1 cellular context compared by ENCODE assay signal in genomic region chr11:119107538-119108150, GRCh38.
TF ChIP-seq lines count a peak whose summit lies in the region.

No MANE protein-coding gene starts in this region.

TF ChIP-seq in HepG2, 621 proteins besides CTCF, POLR2A, EP300 and RAD21 (continues in another document):
- TF ChIP-seq REL (CRISPR knock-in tag; conservative IDR thresholded peaks at IDR 0.05) (0 out of 2 replicates have a peak, but pooled peaks have one; percentile 61), ZNF256 (CRISPR knock-in tag; conservative IDR thresholded peaks at IDR 0.05) (no peak), HDAC2 (CRISPR knock-in tag; IDR thresholded peaks at IDR 0.05) (no peak), ZSCAN12 (CRISPR knock-in tag; IDR thresholded peaks at IDR 0.05) (0 out of 2 replicates have a peak, but pooled peaks have one; percentile 24), DR1 (CRISPR knock-in tag; IDR thresholded peaks at IDR 0.05) (no peak), BCL6 (CRISPR knock-in tag; IDR thresholded peaks at IDR 0.05) (no peak), SCMH1 (CRISPR knock-in tag; IDR thresholded peaks at IDR 0.05; ENCODE audit: borderline replicate concordance) (no peak), PAX8 (CRISPR knock-in tag; IDR thresholded peaks at IDR 0.05; ENCODE audit: borderline replicate concordance) (no peak), TAF15 (IDR thresholded peaks at IDR 0.05; ENCODE audit: low read depth, low read length, poor library complexity, severe bottlenecking) (no peak), ZNF614 (CRISPR knock-in tag; IDR thresholded peaks at IDR 0.05; ENCODE audit: borderline replicate concordance) (no peak), FOXO1 (CRISPR knock-in tag; IDR thresholded peaks at IDR 0.05) (no peak), KLF11 (CRISPR knock-in tag; IDR thresholded peaks at IDR 0.05) (no peak), JUN (CRISPR knock-in tag; IDR thresholded peaks at IDR 0.05) (no peak), ZMAT3 (CRISPR knock-in tag; conservative IDR thresholded peaks at IDR 0.05) (no peak), ZNF713 (CRISPR knock-in tag; IDR thresholded peaks at IDR 0.05) (no peak), ZNF577 (CRISPR knock-in tag; IDR thresholded peaks at IDR 0.05; ENCODE audit: borderline replicate concordance, low read depth) (no peak), ZNF224 (CRISPR knock-in tag; IDR thresholded peaks at IDR 0.05) (no peak), PHF8 (CRISPR knock-in tag; IDR thresholded peaks at IDR 0.05) (peak; percentile 15), ZNF232 (CRISPR knock-in tag; IDR thresholded peaks at IDR 0.05; ENCODE audit: borderline replicate concordance) (no peak), MYPOP (CRISPR knock-in tag; IDR thresholded peaks at IDR 0.05) (0 out of 2 replicates have a peak, but pooled peaks have one; percentile 18), ZNF891 (CRISPR knock-in tag; IDR thresholded peaks at IDR 0.05) (no peak), ZNF737 (CRISPR knock-in tag; IDR thresholded peaks at IDR 0.05; ENCODE audit: borderline replicate concordance) (no peak), ZNF260 (CRISPR knock-in tag; IDR thresholded peaks at IDR 0.05; ENCODE audit: borderline replicate concordance, low read depth) (no peak), NCOA2 (CRISPR knock-in tag; IDR thresholded peaks at IDR 0.05) (no peak), ZBTB39 (CRISPR knock-in tag; IDR thresholded peaks at IDR 0.05) (no peak), MEIS2 (CRISPR knock-in tag; IDR thresholded peaks at IDR 0.05) (no peak), TBL1XR1 (IDR thresholded peaks at IDR 0.05; ENCODE audit: borderline replicate concordance, low read length, partially characterized antibody) (no peak), ARID2 (CRISPR knock-in tag; IDR thresholded peaks at IDR 0.05; ENCODE audit: borderline replicate concordance) (no peak), FOXP1 (IDR thresholded peaks at IDR 0.05) (no peak), FOXP1 (CRISPR knock-in tag; IDR thresholded peaks at IDR 0.05) (no peak), ZNF124 (CRISPR knock-in tag; IDR thresholded peaks at IDR 0.05) (no peak), ZNF510 (CRISPR knock-in tag; IDR thresholded peaks at IDR 0.05; ENCODE audit: low read depth) (no peak), DNMT1 (CRISPR knock-in tag; IDR thresholded peaks at IDR 0.05) (0 out of 2 replicates have a peak, but pooled peaks have one; percentile 9), RBM39 (IDR thresholded peaks at IDR 0.05; ENCODE audit: low read depth, low read length, poor library complexity, severe bottlenecking) (peak; percentile 15), POGK (CRISPR knock-in tag; conservative IDR thresholded peaks at IDR 0.05) (no peak)
- TF ChIP-seq, protein P1, sequence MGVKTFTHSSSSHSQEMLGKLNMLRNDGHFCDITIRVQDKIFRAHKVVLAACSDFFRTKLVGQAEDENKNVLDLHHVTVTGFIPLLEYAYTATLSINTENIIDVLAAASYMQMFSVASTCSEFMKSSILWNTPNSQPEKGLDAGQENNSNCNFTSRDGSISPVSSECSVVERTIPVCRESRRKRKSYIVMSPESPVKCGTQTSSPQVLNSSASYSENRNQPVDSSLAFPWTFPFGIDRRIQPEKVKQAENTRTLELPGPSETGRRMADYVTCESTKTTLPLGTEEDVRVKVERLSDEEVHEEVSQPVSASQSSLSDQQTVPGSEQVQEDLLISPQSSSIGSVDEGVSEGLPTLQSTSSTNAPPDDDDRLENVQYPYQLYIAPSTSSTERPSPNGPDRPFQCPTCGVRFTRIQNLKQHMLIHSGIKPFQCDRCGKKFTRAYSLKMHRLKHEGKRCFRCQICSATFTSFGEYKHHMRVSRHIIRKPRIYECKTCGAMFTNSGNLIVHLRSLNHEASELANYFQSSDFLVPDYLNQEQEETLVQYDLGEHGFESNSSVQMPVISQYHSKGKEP (CRISPR knock-in tag; IDR thresholded peaks at IDR 0.05), result no peak
- TF ChIP-seq, protein P2, sequence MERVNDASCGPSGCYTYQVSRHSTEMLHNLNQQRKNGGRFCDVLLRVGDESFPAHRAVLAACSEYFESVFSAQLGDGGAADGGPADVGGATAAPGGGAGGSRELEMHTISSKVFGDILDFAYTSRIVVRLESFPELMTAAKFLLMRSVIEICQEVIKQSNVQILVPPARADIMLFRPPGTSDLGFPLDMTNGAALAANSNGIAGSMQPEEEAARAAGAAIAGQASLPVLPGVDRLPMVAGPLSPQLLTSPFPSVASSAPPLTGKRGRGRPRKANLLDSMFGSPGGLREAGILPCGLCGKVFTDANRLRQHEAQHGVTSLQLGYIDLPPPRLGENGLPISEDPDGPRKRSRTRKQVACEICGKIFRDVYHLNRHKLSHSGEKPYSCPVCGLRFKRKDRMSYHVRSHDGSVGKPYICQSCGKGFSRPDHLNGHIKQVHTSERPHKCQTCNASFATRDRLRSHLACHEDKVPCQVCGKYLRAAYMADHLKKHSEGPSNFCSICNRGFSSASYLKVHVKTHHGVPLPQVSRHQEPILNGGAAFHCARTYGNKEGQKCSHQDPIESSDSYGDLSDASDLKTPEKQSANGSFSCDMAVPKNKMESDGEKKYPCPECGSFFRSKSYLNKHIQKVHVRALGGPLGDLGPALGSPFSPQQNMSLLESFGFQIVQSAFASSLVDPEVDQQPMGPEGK (CRISPR knock-in tag; IDR thresholded peaks at IDR 0.05), result no peak
- TF ChIP-seq, protein P3, sequence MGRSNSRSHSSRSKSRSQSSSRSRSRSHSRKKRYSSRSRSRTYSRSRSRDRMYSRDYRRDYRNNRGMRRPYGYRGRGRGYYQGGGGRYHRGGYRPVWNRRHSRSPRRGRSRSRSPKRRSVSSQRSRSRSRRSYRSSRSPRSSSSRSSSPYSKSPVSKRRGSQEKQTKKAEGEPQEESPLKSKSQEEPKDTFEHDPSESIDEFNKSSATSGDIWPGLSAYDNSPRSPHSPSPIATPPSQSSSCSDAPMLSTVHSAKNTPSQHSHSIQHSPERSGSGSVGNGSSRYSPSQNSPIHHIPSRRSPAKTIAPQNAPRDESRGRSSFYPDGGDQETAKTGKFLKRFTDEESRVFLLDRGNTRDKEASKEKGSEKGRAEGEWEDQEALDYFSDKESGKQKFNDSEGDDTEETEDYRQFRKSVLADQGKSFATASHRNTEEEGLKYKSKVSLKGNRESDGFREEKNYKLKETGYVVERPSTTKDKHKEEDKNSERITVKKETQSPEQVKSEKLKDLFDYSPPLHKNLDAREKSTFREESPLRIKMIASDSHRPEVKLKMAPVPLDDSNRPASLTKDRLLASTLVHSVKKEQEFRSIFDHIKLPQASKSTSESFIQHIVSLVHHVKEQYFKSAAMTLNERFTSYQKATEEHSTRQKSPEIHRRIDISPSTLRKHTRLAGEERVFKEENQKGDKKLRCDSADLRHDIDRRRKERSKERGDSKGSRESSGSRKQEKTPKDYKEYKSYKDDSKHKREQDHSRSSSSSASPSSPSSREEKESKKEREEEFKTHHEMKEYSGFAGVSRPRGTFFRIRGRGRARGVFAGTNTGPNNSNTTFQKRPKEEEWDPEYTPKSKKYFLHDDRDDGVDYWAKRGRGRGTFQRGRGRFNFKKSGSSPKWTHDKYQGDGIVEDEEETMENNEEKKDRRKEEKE (IDR thresholded peaks at IDR 0.05), result no peak
- TF ChIP-seq, protein P4, sequence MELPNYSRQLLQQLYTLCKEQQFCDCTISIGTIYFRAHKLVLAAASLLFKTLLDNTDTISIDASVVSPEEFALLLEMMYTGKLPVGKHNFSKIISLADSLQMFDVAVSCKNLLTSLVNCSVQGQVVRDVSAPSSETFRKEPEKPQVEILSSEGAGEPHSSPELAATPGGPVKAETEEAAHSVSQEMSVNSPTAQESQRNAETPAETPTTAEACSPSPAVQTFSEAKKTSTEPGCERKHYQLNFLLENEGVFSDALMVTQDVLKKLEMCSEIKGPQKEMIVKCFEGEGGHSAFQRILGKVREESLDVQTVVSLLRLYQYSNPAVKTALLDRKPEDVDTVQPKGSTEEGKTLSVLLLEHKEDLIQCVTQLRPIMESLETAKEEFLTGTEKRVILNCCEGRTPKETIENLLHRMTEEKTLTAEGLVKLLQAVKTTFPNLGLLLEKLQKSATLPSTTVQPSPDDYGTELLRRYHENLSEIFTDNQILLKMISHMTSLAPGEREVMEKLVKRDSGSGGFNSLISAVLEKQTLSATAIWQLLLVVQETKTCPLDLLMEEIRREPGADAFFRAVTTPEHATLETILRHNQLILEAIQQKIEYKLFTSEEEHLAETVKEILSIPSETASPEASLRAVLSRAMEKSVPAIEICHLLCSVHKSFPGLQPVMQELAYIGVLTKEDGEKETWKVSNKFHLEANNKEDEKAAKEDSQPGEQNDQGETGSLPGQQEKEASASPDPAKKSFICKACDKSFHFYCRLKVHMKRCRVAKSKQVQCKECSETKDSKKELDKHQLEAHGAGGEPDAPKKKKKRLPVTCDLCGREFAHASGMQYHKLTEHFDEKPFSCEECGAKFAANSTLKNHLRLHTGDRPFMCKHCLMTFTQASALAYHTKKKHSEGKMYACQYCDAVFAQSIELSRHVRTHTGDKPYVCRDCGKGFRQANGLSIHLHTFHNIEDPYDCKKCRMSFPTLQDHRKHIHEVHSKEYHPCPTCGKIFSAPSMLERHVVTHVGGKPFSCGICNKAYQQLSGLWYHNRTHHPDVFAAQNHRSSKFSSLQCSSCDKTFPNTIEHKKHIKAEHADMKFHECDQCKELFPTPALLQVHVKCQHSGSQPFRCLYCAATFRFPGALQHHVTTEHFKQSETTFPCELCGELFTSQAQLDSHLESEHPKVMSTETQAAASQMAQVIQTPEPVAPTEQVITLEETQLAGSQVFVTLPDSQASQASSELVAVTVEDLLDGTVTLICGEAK (IDR thresholded peaks at IDR 0.05), result no peak
- TF ChIP-seq, protein P4 (CRISPR knock-in tag; IDR thresholded peaks at IDR 0.05), result no peak
